ENCODE assay signal across 1 cellular context in the genomic region with DNA sequence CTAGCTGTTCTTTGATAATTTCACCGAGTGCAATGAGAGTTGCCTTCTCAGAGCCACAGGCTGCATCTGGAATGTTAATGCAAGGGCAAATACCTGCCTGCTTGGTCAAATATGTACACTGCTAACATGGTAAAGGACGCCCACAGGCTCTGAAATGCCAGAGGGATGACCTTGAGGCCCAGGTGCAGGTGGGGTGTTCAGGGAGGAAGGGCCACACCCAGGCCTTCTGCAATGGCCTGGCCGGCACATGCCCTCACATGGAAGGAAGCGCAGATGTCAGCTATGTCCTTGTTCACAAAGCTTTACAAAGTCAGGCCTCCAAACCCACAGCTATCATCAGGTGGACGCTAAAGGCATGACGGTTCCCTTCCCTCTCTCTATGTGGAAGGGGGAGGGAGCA.
TF ChIP-seq lines count a peak whose summit lies in the region.

No MANE protein-coding gene starts in this region.

TF ChIP-seq in HepG2, 621 proteins besides CTCF, POLR2A, EP300 and RAD21 (continues in another document):
- TF ChIP-seq SNRNP70 (IDR thresholded peaks at IDR 0.05; ENCODE audit: low read depth, low read length) (no peak), U2AF1 (optimal IDR thresholded peaks at IDR 0.05; ENCODE audit: low read depth, low read length) (no peak), RBM39 (IDR thresholded peaks at IDR 0.05; ENCODE audit: low read depth, low read length, poor library complexity, severe bottlenecking) (no peak), FOXK2 (IDR thresholded peaks at IDR 0.05) (no peak), FOXA1 (IDR thresholded peaks at IDR 0.05) (no peak), FOXA1 (CRISPR knock-in tag; IDR thresholded peaks at IDR 0.05) (peak; percentile 86), RXRA (CRISPR knock-in tag; IDR thresholded peaks at IDR 0.05) (0 out of 2 replicates have a peak, but pooled peaks have one; percentile 35), ZKSCAN8 (CRISPR knock-in tag; IDR thresholded peaks at IDR 0.05; ENCODE audit: borderline replicate concordance) (no peak), GATAD1 (CRISPR knock-in tag; IDR thresholded peaks at IDR 0.05) (no peak), KDM1A (CRISPR knock-in tag; IDR thresholded peaks at IDR 0.05) (no peak), SATB2 (CRISPR knock-in tag; IDR thresholded peaks at IDR 0.05) (no peak), POGZ (CRISPR knock-in tag; IDR thresholded peaks at IDR 0.05) (no peak), HNRNPH1 (optimal IDR thresholded peaks at IDR 0.05; ENCODE audit: low read depth, low read length) (no peak), ZNF432 (CRISPR knock-in tag; IDR thresholded peaks at IDR 0.05; ENCODE audit: borderline replicate concordance) (no peak), PHF20 (CRISPR knock-in tag; IDR thresholded peaks at IDR 0.05) (no peak), BRD4 (CRISPR knock-in tag; IDR thresholded peaks at IDR 0.05) (no peak), KLF12 (CRISPR knock-in tag; IDR thresholded peaks at IDR 0.05; ENCODE audit: borderline replicate concordance) (no peak), RFX5 (IDR thresholded peaks at IDR 0.05; ENCODE audit: low read depth, low read length) (no peak), TCF12 (IDR thresholded peaks at IDR 0.05) (no peak), TCF12 (CRISPR knock-in tag; IDR thresholded peaks at IDR 0.05) (no peak), NR2F6 (IDR thresholded peaks at IDR 0.05) (no peak), NR2F6 (CRISPR knock-in tag; IDR thresholded peaks at IDR 0.05) (0 out of 2 replicates have a peak, but pooled peaks have one; percentile 14), ZNF205 (CRISPR knock-in tag; IDR thresholded peaks at IDR 0.05) (no peak), ZNF44 (CRISPR knock-in tag; IDR thresholded peaks at IDR 0.05) (no peak), KLF11 (CRISPR knock-in tag; IDR thresholded peaks at IDR 0.05) (no peak), PITX1 (CRISPR knock-in tag; IDR thresholded peaks at IDR 0.05) (peak; percentile 33; the same call in 1 of the 2 replicates), SMARCC2 (IDR thresholded peaks at IDR 0.05) (no peak), SALL1 (CRISPR knock-in tag; IDR thresholded peaks at IDR 0.05) (peak; percentile 24; the same call in 1 of the 2 replicates), REXO4 (CRISPR knock-in tag; IDR thresholded peaks at IDR 0.05; ENCODE audit: borderline replicate concordance) (no peak), FOSL2 (CRISPR knock-in tag; IDR thresholded peaks at IDR 0.05) (peak; percentile 43; the same call in 1 of the 2 replicates), ZNF75D (CRISPR knock-in tag; IDR thresholded peaks at IDR 0.05; ENCODE audit: borderline replicate concordance) (no peak), POLR2G (IDR thresholded peaks at IDR 0.05; ENCODE audit: low read depth, low read length) (no peak), JUND (CRISPR knock-in tag; IDR thresholded peaks at IDR 0.05) (no peak), HNRNPK (IDR thresholded peaks at IDR 0.05; ENCODE audit: low read depth, low read length, poor library complexity, severe bottlenecking) (no peak), TP53 (CRISPR knock-in tag; conservative IDR thresholded peaks at IDR 0.05) (no peak), ZNF569 (CRISPR knock-in tag; IDR thresholded peaks at IDR 0.05; ENCODE audit: borderline replicate concordance) (no peak), ZNF607 (CRISPR knock-in tag; IDR thresholded peaks at IDR 0.05; ENCODE audit: borderline replicate concordance) (no peak), BRCA1 (CRISPR knock-in tag; IDR thresholded peaks at IDR 0.05) (no peak), ZNF713 (CRISPR knock-in tag; IDR thresholded peaks at IDR 0.05) (no peak), ZNF674 (CRISPR knock-in tag; IDR thresholded peaks at IDR 0.05; ENCODE audit: low read depth) (no peak), ZNF34 (CRISPR knock-in tag; IDR thresholded peaks at IDR 0.05; ENCODE audit: borderline replicate concordance) (no peak), TBP (CRISPR knock-in tag; IDR thresholded peaks at IDR 0.05) (no peak)
- TF ChIP-seq, protein P1, sequence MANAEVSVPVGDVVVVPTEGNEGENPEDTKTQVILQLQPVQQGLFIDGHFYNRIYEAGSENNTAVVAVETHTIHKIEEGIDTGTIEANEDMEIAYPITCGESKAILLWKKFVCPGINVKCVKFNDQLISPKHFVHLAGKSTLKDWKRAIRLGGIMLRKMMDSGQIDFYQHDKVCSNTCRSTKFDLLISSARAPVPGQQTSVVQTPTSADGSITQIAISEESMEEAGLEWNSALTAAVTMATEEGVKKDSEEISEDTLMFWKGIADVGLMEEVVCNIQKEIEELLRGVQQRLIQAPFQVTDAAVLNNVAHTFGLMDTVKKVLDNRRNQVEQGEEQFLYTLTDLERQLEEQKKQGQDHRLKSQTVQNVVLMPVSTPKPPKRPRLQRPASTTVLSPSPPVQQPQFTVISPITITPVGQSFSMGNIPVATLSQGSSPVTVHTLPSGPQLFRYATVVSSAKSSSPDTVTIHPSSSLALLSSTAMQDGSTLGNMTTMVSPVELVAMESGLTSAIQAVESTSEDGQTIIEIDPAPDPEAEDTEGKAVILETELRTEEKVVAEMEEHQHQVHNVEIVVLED (CRISPR knock-in tag; IDR thresholded peaks at IDR 0.05; ENCODE audit: borderline replicate concordance): no peak
- TF ChIP-seq, protein P2, sequence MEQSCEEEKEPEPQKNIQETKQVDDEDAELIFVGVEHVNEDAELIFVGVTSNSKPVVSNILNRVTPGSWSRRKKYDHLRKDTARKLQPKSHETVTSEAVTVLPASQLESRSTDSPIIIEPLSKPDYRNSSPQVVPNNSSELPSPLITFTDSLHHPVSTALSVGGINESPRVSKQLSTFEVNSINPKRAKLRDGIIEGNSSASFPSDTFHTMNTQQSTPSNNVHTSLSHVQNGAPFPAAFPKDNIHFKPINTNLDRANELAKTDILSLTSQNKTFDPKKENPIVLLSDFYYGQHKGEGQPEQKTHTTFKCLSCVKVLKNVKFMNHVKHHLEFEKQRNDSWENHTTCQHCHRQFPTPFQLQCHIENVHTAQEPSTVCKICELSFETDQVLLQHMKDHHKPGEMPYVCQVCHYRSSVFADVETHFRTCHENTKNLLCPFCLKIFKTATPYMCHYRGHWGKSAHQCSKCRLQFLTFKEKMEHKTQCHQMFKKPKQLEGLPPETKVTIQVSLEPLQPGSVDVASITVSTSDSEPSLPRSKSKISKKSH (CRISPR knock-in tag; IDR thresholded peaks at IDR 0.05; ENCODE audit: borderline replicate concordance): no peak
- TF ChIP-seq, protein P3, sequence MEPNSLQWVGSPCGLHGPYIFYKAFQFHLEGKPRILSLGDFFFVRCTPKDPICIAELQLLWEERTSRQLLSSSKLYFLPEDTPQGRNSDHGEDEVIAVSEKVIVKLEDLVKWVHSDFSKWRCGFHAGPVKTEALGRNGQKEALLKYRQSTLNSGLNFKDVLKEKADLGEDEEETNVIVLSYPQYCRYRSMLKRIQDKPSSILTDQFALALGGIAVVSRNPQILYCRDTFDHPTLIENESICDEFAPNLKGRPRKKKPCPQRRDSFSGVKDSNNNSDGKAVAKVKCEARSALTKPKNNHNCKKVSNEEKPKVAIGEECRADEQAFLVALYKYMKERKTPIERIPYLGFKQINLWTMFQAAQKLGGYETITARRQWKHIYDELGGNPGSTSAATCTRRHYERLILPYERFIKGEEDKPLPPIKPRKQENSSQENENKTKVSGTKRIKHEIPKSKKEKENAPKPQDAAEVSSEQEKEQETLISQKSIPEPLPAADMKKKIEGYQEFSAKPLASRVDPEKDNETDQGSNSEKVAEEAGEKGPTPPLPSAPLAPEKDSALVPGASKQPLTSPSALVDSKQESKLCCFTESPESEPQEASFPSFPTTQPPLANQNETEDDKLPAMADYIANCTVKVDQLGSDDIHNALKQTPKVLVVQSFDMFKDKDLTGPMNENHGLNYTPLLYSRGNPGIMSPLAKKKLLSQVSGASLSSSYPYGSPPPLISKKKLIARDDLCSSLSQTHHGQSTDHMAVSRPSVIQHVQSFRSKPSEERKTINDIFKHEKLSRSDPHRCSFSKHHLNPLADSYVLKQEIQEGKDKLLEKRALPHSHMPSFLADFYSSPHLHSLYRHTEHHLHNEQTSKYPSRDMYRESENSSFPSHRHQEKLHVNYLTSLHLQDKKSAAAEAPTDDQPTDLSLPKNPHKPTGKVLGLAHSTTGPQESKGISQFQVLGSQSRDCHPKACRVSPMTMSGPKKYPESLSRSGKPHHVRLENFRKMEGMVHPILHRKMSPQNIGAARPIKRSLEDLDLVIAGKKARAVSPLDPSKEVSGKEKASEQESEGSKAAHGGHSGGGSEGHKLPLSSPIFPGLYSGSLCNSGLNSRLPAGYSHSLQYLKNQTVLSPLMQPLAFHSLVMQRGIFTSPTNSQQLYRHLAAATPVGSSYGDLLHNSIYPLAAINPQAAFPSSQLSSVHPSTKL (CRISPR knock-in tag; IDR thresholded peaks at IDR 0.05): peak; percentile 52; the same call in 1 of the 2 replicates
- TF ChIP-seq, protein P4, sequence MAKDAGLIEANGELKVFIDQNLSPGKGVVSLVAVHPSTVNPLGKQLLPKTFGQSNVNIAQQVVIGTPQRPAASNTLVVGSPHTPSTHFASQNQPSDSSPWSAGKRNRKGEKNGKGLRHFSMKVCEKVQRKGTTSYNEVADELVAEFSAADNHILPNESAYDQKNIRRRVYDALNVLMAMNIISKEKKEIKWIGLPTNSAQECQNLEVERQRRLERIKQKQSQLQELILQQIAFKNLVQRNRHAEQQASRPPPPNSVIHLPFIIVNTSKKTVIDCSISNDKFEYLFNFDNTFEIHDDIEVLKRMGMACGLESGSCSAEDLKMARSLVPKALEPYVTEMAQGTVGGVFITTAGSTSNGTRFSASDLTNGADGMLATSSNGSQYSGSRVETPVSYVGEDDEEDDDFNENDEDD (CRISPR knock-in tag; IDR thresholded peaks at IDR 0.05; ENCODE audit: borderline replicate concordance): no peak
- TF ChIP-seq, protein P5, sequence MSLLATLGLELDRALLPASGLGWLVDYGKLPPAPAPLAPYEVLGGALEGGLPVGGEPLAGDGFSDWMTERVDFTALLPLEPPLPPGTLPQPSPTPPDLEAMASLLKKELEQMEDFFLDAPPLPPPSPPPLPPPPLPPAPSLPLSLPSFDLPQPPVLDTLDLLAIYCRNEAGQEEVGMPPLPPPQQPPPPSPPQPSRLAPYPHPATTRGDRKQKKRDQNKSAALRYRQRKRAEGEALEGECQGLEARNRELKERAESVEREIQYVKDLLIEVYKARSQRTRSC (CRISPR knock-in tag; IDR thresholded peaks at IDR 0.05; ENCODE audit: low read depth): no peak
- TF ChIP-seq, protein P6, sequence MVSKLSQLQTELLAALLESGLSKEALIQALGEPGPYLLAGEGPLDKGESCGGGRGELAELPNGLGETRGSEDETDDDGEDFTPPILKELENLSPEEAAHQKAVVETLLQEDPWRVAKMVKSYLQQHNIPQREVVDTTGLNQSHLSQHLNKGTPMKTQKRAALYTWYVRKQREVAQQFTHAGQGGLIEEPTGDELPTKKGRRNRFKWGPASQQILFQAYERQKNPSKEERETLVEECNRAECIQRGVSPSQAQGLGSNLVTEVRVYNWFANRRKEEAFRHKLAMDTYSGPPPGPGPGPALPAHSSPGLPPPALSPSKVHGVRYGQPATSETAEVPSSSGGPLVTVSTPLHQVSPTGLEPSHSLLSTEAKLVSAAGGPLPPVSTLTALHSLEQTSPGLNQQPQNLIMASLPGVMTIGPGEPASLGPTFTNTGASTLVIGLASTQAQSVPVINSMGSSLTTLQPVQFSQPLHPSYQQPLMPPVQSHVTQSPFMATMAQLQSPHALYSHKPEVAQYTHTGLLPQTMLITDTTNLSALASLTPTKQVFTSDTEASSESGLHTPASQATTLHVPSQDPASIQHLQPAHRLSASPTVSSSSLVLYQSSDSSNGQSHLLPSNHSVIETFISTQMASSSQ (IDR thresholded peaks at IDR 0.05; ENCODE audit: low read depth): no peak
- TF ChIP-seq, protein P6 (CRISPR knock-in tag; IDR thresholded peaks at IDR 0.05; ENCODE audit: borderline replicate concordance): no peak
- TF ChIP-seq, protein P7, sequence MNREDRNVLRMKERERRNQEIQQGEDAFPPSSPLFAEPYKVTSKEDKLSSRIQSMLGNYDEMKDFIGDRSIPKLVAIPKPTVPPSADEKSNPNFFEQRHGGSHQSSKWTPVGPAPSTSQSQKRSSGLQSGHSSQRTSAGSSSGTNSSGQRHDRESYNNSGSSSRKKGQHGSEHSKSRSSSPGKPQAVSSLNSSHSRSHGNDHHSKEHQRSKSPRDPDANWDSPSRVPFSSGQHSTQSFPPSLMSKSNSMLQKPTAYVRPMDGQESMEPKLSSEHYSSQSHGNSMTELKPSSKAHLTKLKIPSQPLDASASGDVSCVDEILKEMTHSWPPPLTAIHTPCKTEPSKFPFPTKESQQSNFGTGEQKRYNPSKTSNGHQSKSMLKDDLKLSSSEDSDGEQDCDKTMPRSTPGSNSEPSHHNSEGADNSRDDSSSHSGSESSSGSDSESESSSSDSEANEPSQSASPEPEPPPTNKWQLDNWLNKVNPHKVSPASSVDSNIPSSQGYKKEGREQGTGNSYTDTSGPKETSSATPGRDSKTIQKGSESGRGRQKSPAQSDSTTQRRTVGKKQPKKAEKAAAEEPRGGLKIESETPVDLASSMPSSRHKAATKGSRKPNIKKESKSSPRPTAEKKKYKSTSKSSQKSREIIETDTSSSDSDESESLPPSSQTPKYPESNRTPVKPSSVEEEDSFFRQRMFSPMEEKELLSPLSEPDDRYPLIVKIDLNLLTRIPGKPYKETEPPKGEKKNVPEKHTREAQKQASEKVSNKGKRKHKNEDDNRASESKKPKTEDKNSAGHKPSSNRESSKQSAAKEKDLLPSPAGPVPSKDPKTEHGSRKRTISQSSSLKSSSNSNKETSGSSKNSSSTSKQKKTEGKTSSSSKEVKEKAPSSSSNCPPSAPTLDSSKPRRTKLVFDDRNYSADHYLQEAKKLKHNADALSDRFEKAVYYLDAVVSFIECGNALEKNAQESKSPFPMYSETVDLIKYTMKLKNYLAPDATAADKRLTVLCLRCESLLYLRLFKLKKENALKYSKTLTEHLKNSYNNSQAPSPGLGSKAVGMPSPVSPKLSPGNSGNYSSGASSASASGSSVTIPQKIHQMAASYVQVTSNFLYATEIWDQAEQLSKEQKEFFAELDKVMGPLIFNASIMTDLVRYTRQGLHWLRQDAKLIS (CRISPR knock-in tag; IDR thresholded peaks at IDR 0.05): no peak
- TF ChIP-seq, protein P8, sequence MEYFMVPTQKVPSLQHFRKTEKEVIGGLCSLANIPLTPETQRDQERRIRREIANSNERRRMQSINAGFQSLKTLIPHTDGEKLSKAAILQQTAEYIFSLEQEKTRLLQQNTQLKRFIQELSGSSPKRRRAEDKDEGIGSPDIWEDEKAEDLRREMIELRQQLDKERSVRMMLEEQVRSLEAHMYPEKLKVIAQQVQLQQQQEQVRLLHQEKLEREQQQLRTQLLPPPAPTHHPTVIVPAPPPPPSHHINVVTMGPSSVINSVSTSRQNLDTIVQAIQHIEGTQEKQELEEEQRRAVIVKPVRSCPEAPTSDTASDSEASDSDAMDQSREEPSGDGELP (IDR thresholded peaks at IDR 0.05; ENCODE audit: borderline replicate concordance, low read depth): peak; percentile 28; the same call in 1 of the 2 replicates
